ENCODE assay signal across 26 cellular contexts in the genomic region with DNA sequence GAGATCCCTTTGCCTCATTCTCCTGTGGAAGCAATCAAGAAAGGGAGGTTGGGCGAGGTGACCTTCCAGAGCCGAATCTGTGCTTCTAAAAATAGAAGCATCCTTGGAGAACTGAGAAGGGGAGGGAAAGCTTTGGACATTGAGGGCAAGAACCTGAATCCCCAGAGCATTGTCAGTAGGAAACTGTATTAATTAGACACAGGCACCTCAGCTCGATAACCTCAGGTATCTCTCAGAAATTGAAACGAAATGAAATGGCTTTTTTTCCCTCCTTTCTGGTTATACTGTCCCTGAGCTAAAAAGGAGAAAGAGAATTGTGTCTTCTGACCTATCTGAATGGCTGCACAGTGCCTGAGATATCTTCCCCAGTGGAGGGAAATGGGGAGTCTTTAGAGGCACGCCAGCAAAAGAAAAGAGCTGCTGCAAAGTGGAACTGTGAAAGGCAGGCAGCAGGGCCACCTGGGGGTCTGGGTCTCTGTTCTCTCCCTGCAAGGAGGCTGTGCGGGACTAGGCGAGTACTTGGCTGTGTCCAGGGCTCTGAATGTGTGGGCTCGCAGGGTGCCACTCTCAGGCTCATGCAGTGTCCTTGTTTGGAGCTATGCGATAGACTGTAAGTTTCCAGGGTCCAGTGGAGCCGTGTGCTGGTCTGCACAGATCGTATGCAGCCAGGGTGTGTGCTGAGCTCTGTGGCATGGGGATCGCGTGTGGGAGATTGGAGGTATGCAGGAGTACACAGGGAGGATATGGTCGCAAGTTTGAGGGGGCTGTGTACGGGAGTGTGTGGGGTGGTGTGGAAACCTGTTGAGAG.
"Had no signal": no experiment of that assay in that cellular context is flagged by ENCODE, and none has a peak within 500 bp of the region (broad histone marks: within the 10 kb centered on the region; RNA-seq: fewer than 3 reads in every experiment).

No MANE protein-coding gene starts in this region.

- H3K4me1 ChIP-seq: right lobe of liver, suprapubic skin, tibial nerve, uterus had no signal

- H3K27me3 ChIP-seq: dorsolateral prefrontal cortex, right lobe of liver, stomach, suprapubic skin, tibial nerve, uterus had no signal

- H3K27ac ChIP-seq: right lobe of liver, skin epidermis, stomach, suprapubic skin, tibial nerve, uterus had no signal

- H3K4me3 ChIP-seq: dorsolateral prefrontal cortex, right lobe of liver, skin epidermis, stomach, suprapubic skin, tibial nerve, uterus had no signal

- FAIRE-seq: colon, endothelial cell of umbilical vein, frontal cortex had no signal

- H3K9me3 Mint-ChIP-seq: activated CD4-positive, alpha-beta memory T cell treated with anti-CD3 and anti-CD28 coated beads, Interleukin-2, amount 10 ng/mL, durations not matched to agents 7 days and 5 days; activated naive CD4-positive, alpha-beta T cell treated with anti-CD3 and anti-CD28 coated beads, Interleukin-2, amount 10 ng/mL, durations not matched to agents 7 days and 5 days; T-helper 1 cell treated with Interleukin-12 subunit alpha and Interleukin-12 subunit beta and Interleukin-4 antibody, amounts not matched to agents 30 μg/mL and 1 μg/mL, for 36 hours had no signal

- ATAC-seq: effector memory CD8-positive, alpha-beta T cell; esophagus mucosa; left cardiac atrium had no signal

- H3K36me3 Mint-ChIP-seq: activated naive CD4-positive, alpha-beta T cell treated with anti-CD3 and anti-CD28 coated beads, Interleukin-2, amount 10 ng/mL, durations not matched to agents 7 days and 5 days had no signal

- H3K27ac Mint-ChIP-seq: activated CD4-positive, alpha-beta memory T cell treated with anti-CD3 and anti-CD28 coated beads, Interleukin-2, amount 10 ng/mL, durations not matched to agents 7 days and 5 days; activated naive CD4-positive, alpha-beta T cell treated with anti-CD3 and anti-CD28 coated beads, Interleukin-2, amount 10 ng/mL, durations not matched to agents 7 days and 5 days; activated T-cell treated with anti-CD3 and anti-CD28 coated beads, Interleukin-2, amount 50 U/mL, for 72 hours; effector memory CD8-positive, alpha-beta T cell; nephron; T-helper 1 cell treated with Interleukin-12 subunit alpha and Interleukin-12 subunit beta and Interleukin-4 antibody, amounts not matched to agents 30 μg/mL and 1 μg/mL, for 36 hours had no signal

- H3K36me3 ChIP-seq: right lobe of liver, stomach, suprapubic skin, tibial nerve, uterus had no signal

- H3K4me1 Mint-ChIP-seq: activated naive CD4-positive, alpha-beta T cell treated with anti-CD3 and anti-CD28 coated beads, Interleukin-2, amount 10 ng/mL, durations not matched to agents 7 days and 5 days had no signal

- H3K4me3 Mint-ChIP-seq: activated CD4-positive, alpha-beta memory T cell treated with anti-CD3 and anti-CD28 coated beads, Interleukin-2, amount 10 ng/mL, durations not matched to agents 7 days and 5 days; activated naive CD4-positive, alpha-beta T cell treated with anti-CD3 and anti-CD28 coated beads, Interleukin-2, amount 10 ng/mL, durations not matched to agents 7 days and 5 days; activated T-cell treated with anti-CD3 and anti-CD28 coated beads, Interleukin-2, amount 50 U/mL, for 72 hours; effector memory CD8-positive, alpha-beta T cell; nephron; T-helper 1 cell treated with Interleukin-12 subunit alpha and Interleukin-12 subunit beta and Interleukin-4 antibody, amounts not matched to agents 30 μg/mL and 1 μg/mL, for 36 hours had no signal

- H3K9me3 ChIP-seq: right lobe of liver, suprapubic skin, uterus had no signal

- DNase-seq: activated CD4-positive, alpha-beta memory T cell treated with anti-CD3 and anti-CD28 coated beads, Interleukin-2, amount 10 ng/mL, durations not matched to agents 7 days and 5 days; activated CD4-positive, alpha-beta T cell treated with anti-CD3 and anti-CD28 coated beads for 4 hours; activated CD4-positive, CD25-positive, alpha-beta regulatory T cell; activated effector memory CD4-positive, alpha-beta T cell treated with Interleukin-2 at 50 U/mL for 16 hours; activated naive CD4-positive, alpha-beta T cell treated with anti-CD3 and anti-CD28 coated beads, Interleukin-2, amount 10 ng/mL, durations not matched to agents 7 days and 5 days; activated T-cell treated with anti-CD3 and anti-CD28 coated beads, Interleukin-2, amount 50 U/mL, for 72 hours; amygdala; effector memory CD8-positive, alpha-beta T cell; head of caudate nucleus; islet precursor cell; left cardiac atrium; occipital lobe; right lobe of liver; stimulated activated CD4-positive, alpha-beta T cell treated with anti-CD3 and anti-CD28 coated beads, Interleukin-1b, Interleukin-23, amount 100 ng/mL, for 48 hours; stomach; uterus had no signal
